Comparison of ENCODE assay signal across 25 cellular contexts in the genomic region with DNA sequence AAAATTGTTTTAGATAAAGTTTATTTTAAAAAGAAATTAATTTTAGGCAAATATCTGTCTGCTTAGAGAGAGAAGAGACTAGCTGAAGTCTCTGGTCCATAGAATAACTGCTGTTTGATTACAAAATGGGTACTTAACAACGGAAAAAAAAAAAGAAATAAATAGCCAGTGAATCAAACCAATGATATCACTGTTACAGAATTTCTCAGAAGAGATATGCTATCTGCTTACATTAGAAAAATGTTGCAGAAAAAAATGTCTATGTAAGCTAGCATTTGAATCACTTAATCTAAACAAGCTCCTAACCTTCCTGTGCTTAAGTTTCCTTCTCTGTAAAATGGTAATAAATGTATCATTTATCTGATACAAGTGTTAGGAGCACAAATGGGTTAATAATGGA.
DNase-seq lines count a peak whose midpoint lies in the region; ATAC-seq, FAIRE-seq and TF ChIP-seq lines count a peak whose summit lies in the region.
"Had no signal": no experiment of that assay in that cellular context is flagged by ENCODE, and none has a peak within 500 bp of the region (broad histone marks: within the 10 kb centered on the region; RNA-seq: fewer than 3 reads in every experiment).

No MANE protein-coding gene starts in this region.

- WGBS in body of pancreas, 2 donors, result 55 to 68% methylated on average over 1 of the region's 1 CpG

- no TSS peak for BruUV-seq in endothelial cell of umbilical vein (replicated peaks; lab: Mats Ljungman, UMichigan)

- POLR2A ChIA-PET in AG04450 (lab: Yijun Ruan, JAX), result interaction anchor here (0.7 to 1.0 kb wide), 2 partner anchors 13 to 34 kb away, joined by 3 read pairs; no protein-coding TSS in a partner anchor
- POLR2A ChIA-PET in endothelial cell of umbilical vein (lab: Charles Lee), result no interaction called here

- DNase-seq in AG04450 (ENCODE audit: low read depth, low spot score), result peak; percentile 6
- peak; percentile 49 for DNase-seq in NCI-H226
- DNase-seq in endothelial cell of umbilical vein (ENCODE audit: low read depth, low spot score), result peak; percentile 45
- DNase-seq in iris pigment epithelial cell (ENCODE audit: low read depth), result peak; percentile 43
- no peak for DNase-seq in nucleus accumbens (lab: John Stamatoyannopoulos, UW)
- DNase-seq in body of pancreas, result no peak
- no peak for DNase-seq in epidermal melanocyte (ENCODE audit: insufficient read length, low spot score)
- DNase-seq: AML-193; BE2C; CD4-positive, alpha-beta T cell; CD8-positive, alpha-beta memory T cell; DMS 273 treated with DMSO at 0.1 percent for 48 hours; DMS79; GF-D8; GM23248; H7 had no signal

- no peak for TF ChIP-seq POLR2A in endothelial cell of umbilical vein (IDR thresholded peaks at IDR 0.05; ENCODE audit: low read depth, low read length)
- no peak for TF ChIP-seq POLR2A in body of pancreas (IDR thresholded peaks at IDR 0.05)

- no peak overlapping the region for H3K4me3 ChIP-seq in AG04450 (ENCODE audit: low read depth, low read length)
- H3K4me3 ChIP-seq in endothelial cell of umbilical vein (replicated peaks in 1 of 3; ENCODE audit: insufficient read depth in 1 of 3, low read depth in 1 of 3, low read length in 3 of 3), result no peak overlapping the region
- no peak overlapping the region for H3K4me3 ChIP-seq in body of pancreas
- H3K4me3 ChIP-seq: BLaER1 treated with 17β-estradiol and CSF1 and Interleukin-3, amounts not matched to agents 10 nM and 100 nM; GM23248 had no signal

- no peak overlapping the region for H2AFZ ChIP-seq in endothelial cell of umbilical vein (ENCODE audit: low read depth, low read length)
- H2AFZ ChIP-seq: GM23248 had no signal

- no peaks in the 10 kb centered on the region for H4K20me1 ChIP-seq in endothelial cell of umbilical vein (replicated peaks; ENCODE audit: control insufficient read depth, extremely low read depth, insufficient read depth, low read length)
- H4K20me1 ChIP-seq: BLaER1 treated with 17β-estradiol and CSF1 and Interleukin-3, amounts not matched to agents 10 nM and 100 nM had no signal

- CTCF ChIA-PET in AG04450 (lab: Charles Lee) (no interaction called here), endothelial cell of umbilical vein (lab: Charles Lee) (interaction anchor here (1.0 to 2.1 kb wide), 5 partner anchors 11 to 480 kb away, joined by 3 to 8 read pairs (median 6); no protein-coding TSS in a partner anchor)

- no peaks in the 10 kb centered on the region for H3K9me1 ChIP-seq in endothelial cell of umbilical vein (replicated peaks; ENCODE audit: control insufficient read depth, extremely low read depth, insufficient read depth, low read length)

- H3K27ac ChIP-seq in AG04450 (ENCODE audit: low read depth, low read length) (no peak overlapping the region), endothelial cell of umbilical vein (ENCODE audit: insufficient read depth, low read depth, low read length) (peak overlapping the region; percentile 68), body of pancreas (no peak overlapping the region)
- H3K27ac ChIP-seq: 22Rv1; BLaER1 treated with 17β-estradiol and CSF1 and Interleukin-3, amounts not matched to agents 10 nM and 100 nM; GM23248 had no signal

- dilution Hi-C loops in endothelial cell of umbilical vein (cut with MboI; ENCODE audit: extremely low pct_ligation_motif_present, low sequenced_read_pairs), result no loop called here

- H3K4me1 ChIP-seq in endothelial cell of umbilical vein (ENCODE audit: control insufficient read depth, extremely low read depth, insufficient read depth, low read length), result peaks cover 19% of the 10 kb centered on the region
- no peaks in the 10 kb centered on the region for H3K4me1 ChIP-seq in body of pancreas
- H3K4me1 ChIP-seq: BE2C had no signal

- no peaks in the 10 kb centered on the region for H3K79me2 ChIP-seq in endothelial cell of umbilical vein (ENCODE audit: control insufficient read depth, insufficient read depth, low read length)

- intact Hi-C loops in endothelial cell of umbilical vein (cut with micrococcal nuclease) (loop anchor here (1.0 to 10.0 kb wide), 6 partner anchors 26 to 479 kb away; no protein-coding TSS in a partner anchor), body of pancreas (cut with DNase I) (no loop called here)

- H3K27me3 ChIP-seq in AG04450 (ENCODE audit: control insufficient read depth, insufficient read depth, low read length), result no peaks in the 10 kb centered on the region
- H3K27me3 ChIP-seq in endothelial cell of umbilical vein (ENCODE audit: control insufficient read depth in 2 of 2, insufficient read depth in 2 of 2, low read length in 2 of 2), result no peaks in the 10 kb centered on the region
- H3K27me3 ChIP-seq in body of pancreas, result no peaks in the 10 kb centered on the region
- H3K27me3 ChIP-seq: BE2C; BLaER1 treated with 17β-estradiol and CSF1 and Interleukin-3, amounts not matched to agents 10 nM and 100 nM had no signal

- H3K36me3 ChIP-seq in endothelial cell of umbilical vein (ENCODE audit: control insufficient read depth in 2 of 2, extremely low read depth in 1 of 2, insufficient read depth in 2 of 2, low read length in 2 of 2) (no peaks in the 10 kb centered on the region), body of pancreas (replicated peaks in 1 of 2; ENCODE audit: insufficient read depth in 1 of 2, low read depth in 2 of 2) (no peaks in the 10 kb centered on the region)
- H3K36me3 ChIP-seq: BE2C; BLaER1 treated with 17β-estradiol and CSF1 and Interleukin-3, amounts not matched to agents 10 nM and 100 nM had no signal

- peak overlapping the region; percentile 72 for H3K4me2 ChIP-seq in endothelial cell of umbilical vein (ENCODE audit: insufficient read depth, low read length)
- H3K4me2 ChIP-seq: BLaER1 treated with 17β-estradiol and CSF1 and Interleukin-3, amounts not matched to agents 10 nM and 100 nM had no signal

- no peak for FAIRE-seq in endothelial cell of umbilical vein (lab: Jason Lieb, UNC)
- FAIRE-seq: A204.1, D721Med, GM12891, GM18507, H1 had no signal

- TF ChIP-seq CTCF in AG04450 (IDR thresholded peaks at IDR 0.05; ENCODE audit: low read depth, low read length) (no peak), endothelial cell of umbilical vein (IDR thresholded peaks at IDR 0.05; ENCODE audit: extremely low read depth in 1 of 2, insufficient read depth in 1 of 2, low read depth in 1 of 2, low read length in 2 of 2) (no peak), body of pancreas (IDR thresholded peaks at IDR 0.05) (no peak)

- H3K9me3 ChIP-seq in AG04450 (ENCODE audit: control insufficient read depth, insufficient read depth, low read length) (no peaks in the 10 kb centered on the region), endothelial cell of umbilical vein (replicated peaks; ENCODE audit: control insufficient read depth, insufficient read depth, low read length) (no peaks in the 10 kb centered on the region), body of pancreas (no peaks in the 10 kb centered on the region)
- H3K9me3 ChIP-seq: BE2C; BLaER1 treated with 17β-estradiol and CSF1 and Interleukin-3, amounts not matched to agents 10 nM and 100 nM had no signal

- H3K9ac ChIP-seq in endothelial cell of umbilical vein (replicated peaks; ENCODE audit: extremely low read depth, insufficient read depth, low read length), result peak overlapping the region; percentile 31
- H3K9ac ChIP-seq: BLaER1 treated with 17β-estradiol and CSF1 and Interleukin-3, amounts not matched to agents 10 nM and 100 nM; GM23248 had no signal

- no peak for ATAC-seq in HG03378 (IDR thresholded peaks at IDR 0.05; ENCODE audit: unreplicated experiment)
- ATAC-seq in body of pancreas, result no peak
- ATAC-seq: HCT116 had no signal

TF ChIP-seq in endothelial cell of umbilical vein, 7 proteins besides CTCF, POLR2A, EP300 and RAD21:
- TF ChIP-seq EZH2 (IDR thresholded peaks at IDR 0.05; ENCODE audit: borderline replicate concordance, low read depth, low read length, severe bottlenecking), result no peak
- TF ChIP-seq MYC (IDR thresholded peaks at IDR 0.05; ENCODE audit: low read depth, low read length), result no peak
- TF ChIP-seq, protein P1, sequence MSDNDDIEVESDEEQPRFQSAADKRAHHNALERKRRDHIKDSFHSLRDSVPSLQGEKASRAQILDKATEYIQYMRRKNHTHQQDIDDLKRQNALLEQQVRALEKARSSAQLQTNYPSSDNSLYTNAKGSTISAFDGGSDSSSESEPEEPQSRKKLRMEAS (IDR thresholded peaks at IDR 0.05; ENCODE audit: insufficient read depth, insufficient read length), result no peak
- TF ChIP-seq POLR2AphosphoS5 (IDR thresholded peaks at IDR 0.05; ENCODE audit: insufficient read depth, low read depth, low read length), result no peak
- TF ChIP-seq FOS (IDR thresholded peaks at IDR 0.05; ENCODE audit: borderline replicate concordance, insufficient read depth, low read length), result no peak
- no peak for TF ChIP-seq JUN (IDR thresholded peaks at IDR 0.05; ENCODE audit: borderline replicate concordance, insufficient read depth, insufficient read length, low read depth)
- TF ChIP-seq GATA2 (IDR thresholded peaks at IDR 0.05; ENCODE audit: insufficient read depth, insufficient read length, low read depth, low read length), result no peak
TF ChIP-seq in endothelial cell of umbilical vein: peak in this region for 0.

Comparison
In these comparisons a context has a peak if more than half of its experiments do, and no peak if none do; other contexts are left out.
1. DNase-seq: peak in AG04450 (single experiment), NCI-H226 (single experiment), endothelial cell of umbilical vein (single experiment) and iris pigment epithelial cell (single experiment); none in nucleus accumbens (0 of 56), body of pancreas (0 of 4) and epidermal melanocyte (single experiment).